8 cellular contexts compared by ENCODE assay signal in genomic region chr16:80580109-80580832, GRCh38. TPM values are rescaled to one million over a fixed set of nuclear protein-coding genes. Genes with fewer than 3 reads are reported as not detected.
DNase-seq lines count a peak whose midpoint lies in the region; ATAC-seq and TF ChIP-seq lines count a peak whose summit lies in the region.

No MANE protein-coding gene starts in this region.

- peaks cover 50% of the 10 kb centered on the region for H3K4me1 Mint-ChIP-seq in activated CD4-positive, alpha-beta T cell treated with anti-CD3 and anti-CD28 coated beads for 36 hours

- H3K9me3 Mint-ChIP-seq in activated CD4-positive, alpha-beta T cell treated with anti-CD3 and anti-CD28 coated beads for 36 hours (ENCODE audit: low read depth), result peaks cover 2% of the 10 kb centered on the region

- no peaks in the 10 kb centered on the region for H3K27me3 ChIP-seq in WERI-Rb-1 (ENCODE audit: insufficient read depth, low read depth, severe bottlenecking)

- no peak overlapping the region for H3K27ac ChIP-seq in WERI-Rb-1

- POLR2A ChIA-PET in activated CD4-positive, alpha-beta T cell treated with anti-CD3 and anti-CD28 coated beads for 36 hours (lab: Charles Lee), result interaction anchor here (0.6 to 1.4 kb wide), 5 partner anchors 10 to 141 kb away, joined by 3 to 8 read pairs (median 3); no protein-coding TSS in a partner anchor

- ATAC-seq in GM18511 (IDR thresholded peaks at IDR 0.05; ENCODE audit: unreplicated experiment) (peak; percentile 89), HG02885 (IDR thresholded peaks at IDR 0.05; ENCODE audit: poor library complexity, unreplicated experiment) (peak; percentile 85)
- ATAC-seq in activated CD4-positive, alpha-beta T cell treated with anti-CD3 and anti-CD28 coated beads for 36 hours, result peak; percentile 91

- intact Hi-C loops in activated CD4-positive, alpha-beta T cell treated with anti-CD3 and anti-CD28 coated beads for 36 hours (cut with DNase I, micrococcal nuclease), result loop anchor here (1.0 to 10.0 kb wide), 15 partner anchors 11 to 1295 kb away; partner anchors contain the start of genes CENPN (in 2 of the 2), CMC2 (in 2 of the 2), DYNLRB2 (in 2 of the 2) and MAF (in 1 of the 2)

- CTCF ChIA-PET in activated CD4-positive, alpha-beta T cell treated with anti-CD3 and anti-CD28 coated beads for 36 hours (lab: Charles Lee), result interaction anchor here (0.8 to 2.4 kb wide), 9 partner anchors 8 to 244 kb away, joined by 3 to 17 read pairs (median 4); no protein-coding TSS in a partner anchor

- H3K36me3 Mint-ChIP-seq in activated CD4-positive, alpha-beta T cell treated with anti-CD3 and anti-CD28 coated beads for 36 hours (ENCODE audit: low read depth), result no peaks in the 10 kb centered on the region

- peak overlapping the region; percentile 99 for H3K27ac Mint-ChIP-seq in activated CD4-positive, alpha-beta T cell treated with anti-CD3 and anti-CD28 coated beads for 36 hours

- H3K4me3 ChIP-seq in fibroblast of the aortic adventitia (ENCODE audit: low read depth, low read length), result no peak overlapping the region
- no peak overlapping the region for H3K4me3 ChIP-seq in WERI-Rb-1 (ENCODE audit: low read depth, low read length)

- TF ChIP-seq CTCF in fibroblast of the aortic adventitia (IDR thresholded peaks at IDR 0.05; ENCODE audit: insufficient read depth, low read length) (no peak), WERI-Rb-1 (IDR thresholded peaks at IDR 0.05; ENCODE audit: low read depth, low read length) (no peak)

- peak overlapping the region; percentile 60 for H3K4me3 Mint-ChIP-seq in activated CD4-positive, alpha-beta T cell treated with anti-CD3 and anti-CD28 coated beads for 36 hours

- H3K9me3 ChIP-seq in WERI-Rb-1 (ENCODE audit: severe bottlenecking), result no peaks in the 10 kb centered on the region

- H3K36me3 ChIP-seq in WERI-Rb-1, result no peaks in the 10 kb centered on the region

- peaks cover 2% of the 10 kb centered on the region for H3K27me3 Mint-ChIP-seq in activated CD4-positive, alpha-beta T cell treated with anti-CD3 and anti-CD28 coated beads for 36 hours

- peak; percentile 86 for DNase-seq in activated CD4-positive, alpha-beta T cell treated with anti-CD3 and anti-CD28 coated beads for 36 hours
- DNase-seq in fibroblast of the aortic adventitia (ENCODE audit: low read depth), result peak; percentile 24
- DNase-seq in NCI-H526 treated with DMSO at 0.1 percent for 48 hours (lab: John Stamatoyannopoulos, UW), result no peak
- DNase-seq in NCI-H1417 (lab: John Stamatoyannopoulos, UW), result no peak
- DNase-seq in WERI-Rb-1, result no peak
- no peak for DNase-seq in NCI-H2029 (lab: John Stamatoyannopoulos, UW)

RNA-seq across cellular contexts. Expression of gene DYNLRB2, which starts 39.5 kb away (rescaled TPM):
- total RNA-seq in activated CD4-positive, alpha-beta T cell treated with anti-CD3 and anti-CD28 coated beads for 36 hours, result not detected
- not detected in 2 replicates for total RNA-seq in fibroblast of the aortic adventitia (ENCODE audit: low replicate concordance)

Comparison
In these comparisons a context has a peak if more than half of its experiments do, and no peak if none do; other contexts are left out.
1. DNase-seq: peak in activated CD4-positive, alpha-beta T cell treated with anti-CD3 and anti-CD28 coated beads for 36 hours (single experiment) and fibroblast of the aortic adventitia (single experiment); none in NCI-H526 treated with DMSO at 0.1 percent for 48 hours (single experiment), NCI-H1417 (0 of 3), WERI-Rb-1 (single experiment) and NCI-H2029 (single experiment).
2. Peak in every context shown above with its lines, with median percentiles within 50 percentile points of each other: ATAC-seq.